26 cellular contexts compared by ENCODE assay signal in the genomic region with DNA sequence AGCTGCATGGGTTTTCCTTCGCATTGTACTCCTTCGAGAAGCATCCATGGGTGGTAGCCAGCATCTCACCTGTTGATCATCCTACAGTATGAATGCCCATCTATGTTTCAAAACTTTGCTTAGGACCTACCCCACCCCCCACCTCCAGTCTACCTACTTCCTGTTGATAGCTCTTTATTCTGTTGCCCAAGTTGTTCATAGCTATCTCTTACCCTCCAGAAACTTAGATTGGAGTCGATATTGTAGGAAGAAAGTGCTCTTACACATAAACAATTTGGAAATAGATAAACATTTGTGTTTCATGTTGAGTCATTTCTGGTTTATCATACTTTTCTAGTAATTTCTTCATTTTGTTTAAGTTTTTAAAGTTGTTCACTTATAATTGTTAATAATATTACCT.
"Had no signal": no experiment of that assay in that cellular context is flagged by ENCODE, and none has a peak within 500 bp of the region (broad histone marks: within the 10 kb centered on the region; RNA-seq: fewer than 3 reads in every experiment).

No MANE protein-coding gene starts in this region.

- H3K4me3 ChIP-seq: adrenal gland, body of pancreas, colonic mucosa, dorsolateral prefrontal cortex, heart left ventricle, psoas muscle, sigmoid colon, stomach, tibial nerve had no signal

- H3K27ac ChIP-seq: adrenal gland, body of pancreas, colonic mucosa, dorsolateral prefrontal cortex, foreskin keratinocyte, parathyroid adenoma, psoas muscle, sigmoid colon, stomach, tibial nerve, VCaP had no signal

- H2AFZ ChIP-seq: parathyroid adenoma had no signal

- H3K27me3 ChIP-seq: adrenal gland, body of pancreas, colonic mucosa, dorsolateral prefrontal cortex, foreskin keratinocyte, heart left ventricle, sigmoid colon, stomach, tibial nerve had no signal

- H3K9me3 ChIP-seq: adrenal gland, body of pancreas, colonic mucosa, heart left ventricle, psoas muscle, sigmoid colon, stomach, tibial nerve had no signal

- H3K36me3 ChIP-seq: adrenal gland, colonic mucosa, heart left ventricle, sigmoid colon, stomach, tibial nerve had no signal

- H3K9ac ChIP-seq: parathyroid adenoma had no signal

- H3K79me2 ChIP-seq: parathyroid adenoma had no signal

- FAIRE-seq: urothelium cell line had no signal

- H3K4me1 ChIP-seq: body of pancreas, colonic mucosa, foreskin keratinocyte, parathyroid adenoma, psoas muscle, stomach had no signal

- ATAC-seq: body of pancreas; naive thymus-derived CD8-positive, alpha-beta T cell; psoas muscle; stimulated activated memory B cell treated with anti-CD40 and anti-IgM and Interleukin-4, amounts not matched to agents 10 μg/mL and 1 μg/mL and 100 μg/mL, for 72 hours had no signal

- DNase-seq: activated CD4-positive, alpha-beta T cell treated with anti-CD3 and anti-CD28 coated beads for 4 hours; activated CD4-positive, alpha-beta T cell treated with anti-CD3 and anti-CD28 coated beads, Interleukin-2, amount 50 U/mL, for 48 hours; activated CD8-positive, alpha-beta memory T cell treated with anti-CD3 and anti-CD28 coated beads for 24 hours; activated effector memory CD4-positive, alpha-beta T cell treated with Interleukin-2 at 50 U/mL for 16 hours; activated naive CD4-positive, alpha-beta T cell treated with Interleukin-2 at 50 U/mL for 16 hours; adrenal gland; aorta; body of pancreas; colonic mucosa; dorsolateral prefrontal cortex; effector memory CD4-positive, alpha-beta T cell; heart left ventricle; naive thymus-derived CD8-positive, alpha-beta T cell; occipital lobe; psoas muscle; sigmoid colon; small intestine; stimulated activated CD4-positive, alpha-beta T cell treated with anti-CD3 and anti-CD28 coated beads, Interleukin-4, amount 100 ng/mL, for 24 hours; stimulated activated CD8-positive, alpha-beta memory T cell treated with anti-CD3 and anti-CD28 coated beads, Interleukin-4, amount 100 ng/mL, for 48 hours; stomach had no signal
